Comparison of ENCODE assay signal across 8 cellular contexts in the genomic region with DNA sequence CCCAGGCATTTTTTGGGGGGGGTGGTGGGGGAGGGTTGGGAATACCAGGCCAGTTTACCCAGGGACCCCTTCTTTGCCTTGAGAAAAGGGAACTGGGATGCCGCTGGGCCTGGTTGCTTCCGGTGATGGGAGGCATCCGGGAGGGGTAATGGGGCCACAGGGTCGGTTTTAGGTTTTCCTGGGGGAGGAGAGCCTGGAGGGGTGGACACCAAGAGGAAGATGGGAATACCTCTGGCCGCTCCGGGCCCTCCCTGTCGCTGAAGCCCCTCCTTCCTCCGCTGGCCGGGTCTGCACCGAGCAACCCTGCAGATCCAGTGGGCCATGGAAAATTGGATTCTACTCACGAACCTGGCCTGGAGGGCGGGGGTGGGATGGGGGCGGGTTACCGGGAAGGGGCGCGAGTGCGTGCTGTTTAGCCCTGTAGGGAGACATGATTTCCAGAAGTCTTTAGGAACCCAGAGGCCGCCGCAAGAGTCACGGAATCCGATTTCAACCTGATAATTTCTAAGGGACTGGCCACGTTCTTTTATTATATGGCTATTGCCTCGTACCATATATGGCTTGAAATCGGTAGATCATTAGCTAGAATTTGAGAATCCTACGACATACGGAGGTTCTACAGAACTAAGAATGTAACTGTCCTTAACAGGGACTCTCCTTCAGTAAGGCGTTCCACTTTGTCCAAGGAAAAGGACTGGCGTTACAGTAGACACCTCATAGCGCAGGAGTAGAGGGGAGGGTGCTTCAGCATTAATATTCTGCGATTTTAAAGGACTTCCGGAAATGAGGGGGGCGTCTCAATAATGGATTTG. TPM values are rescaled to one million over a fixed set of nuclear protein-coding genes. Genes with fewer than 3 reads are reported as not detected.
A peak's percentile ranks its signal among the peaks of the same experiment; 100 is the strongest.
DNase-seq lines count a peak whose midpoint lies in the region; ATAC-seq and TF ChIP-seq lines count a peak whose summit lies in the region.

No MANE protein-coding gene starts in this region.

- H3K36me3 Mint-ChIP-seq in brain, result peaks cover 30% of the 10 kb centered on the region

- peak in 11 of 14 donors; percentile 20 to 76 (median 39) for DNase-seq in C1 segment of cervical spinal cord (lab: John Stamatoyannopoulos, UW)
- DNase-seq in NT2/D1 (ENCODE audit: low read depth, low spot score), result no peak
- no peak for DNase-seq in sciatic nerve (ENCODE audit: low spot score)
- DNase-seq in NCI-H1694 (lab: John Stamatoyannopoulos, UW), result no peak
- DNase-seq in NCI-H2171 treated with DMSO at 0.1 percent for 48 hours (lab: John Stamatoyannopoulos, UW), result no peak

- ATAC-seq in GM21825 (IDR thresholded peaks at IDR 0.05; ENCODE audit: unreplicated experiment), result peak; percentile 9
- ATAC-seq in sciatic nerve, result peak; percentile 36

- H3K4me3 ChIP-seq in NT2/D1 (ENCODE audit: insufficient read length, low read depth) (peak overlapping the region; percentile 96), iPS-18c (ENCODE audit: insufficient read depth, low read depth, low read length) (peak overlapping the region; percentile 74)

- H3K9me3 Mint-ChIP-seq in brain, result no peaks in the 10 kb centered on the region

- peaks cover 49% of the 10 kb centered on the region for H3K36me3 ChIP-seq in NT2/D1 (ENCODE audit: insufficient read depth, insufficient read length, low read length)

- TF ChIP-seq CTCF in brain (conservative IDR thresholded peaks at IDR 0.05), result no peak

- H3K27me3 ChIP-seq in NT2/D1 (ENCODE audit: insufficient read depth, insufficient read length), result no peaks in the 10 kb centered on the region

- peak overlapping the region; percentile 41 to 94 (median 92) for H3K27ac Mint-ChIP-seq in brain

- peaks cover 5% of the 10 kb centered on the region for H3K4me1 ChIP-seq in NT2/D1 (ENCODE audit: insufficient read depth, insufficient read length)

- H3K9ac ChIP-seq in NT2/D1 (ENCODE audit: insufficient read length, low read depth), result peak overlapping the region; percentile 92

- no peaks in the 10 kb centered on the region for H3K9me3 ChIP-seq in NT2/D1 (ENCODE audit: insufficient read depth, low read length)
- H3K9me3 ChIP-seq in iPS-18c (ENCODE audit: control insufficient read depth, insufficient read depth, low read length), result no peaks in the 10 kb centered on the region

- peaks cover 52% of the 10 kb centered on the region for H3K4me1 Mint-ChIP-seq in brain

- intact Hi-C loops in sciatic nerve (cut with DNase I), result no loop called here

- H3K27me3 Mint-ChIP-seq in brain, result peaks cover 7% of the 10 kb centered on the region

- peak overlapping the region; percentile 91 to 96 (median 94) for H3K4me3 Mint-ChIP-seq in brain

RNA-seq across cellular contexts. Expression of gene AKIRIN1, which starts 0.8 kb away (rescaled TPM):
- polyA plus RNA-seq in brain (ENCODE audit: insufficient read depth, low read depth, low replicate concordance), result 33.0 TPM
- total RNA-seq in sciatic nerve, result 44.2 TPM

RNA-seq across cellular contexts. Expression of gene NDUFS5, which starts 34.3 kb away (rescaled TPM):
- polyA plus RNA-seq in brain (ENCODE audit: insufficient read depth, low read depth, low replicate concordance), result 540 TPM
- total RNA-seq in sciatic nerve, result 149 TPM

RNA-seq across cellular contexts. Expression of gene RHBDL2, which starts 50.2 kb away (rescaled TPM):
- 2.6 TPM for polyA plus RNA-seq in brain (ENCODE audit: insufficient read depth, low read depth, low replicate concordance)
- 0.22 TPM for total RNA-seq in sciatic nerve

Comparison
In these comparisons a context has a peak if more than half of its experiments do, and no peak if none do; other contexts are left out.
1. DNase-seq: peak in C1 segment of cervical spinal cord (11 of 14); none in NT2/D1 (single experiment), sciatic nerve (single experiment), NCI-H1694 (single experiment) and NCI-H2171 treated with DMSO at 0.1 percent for 48 hours (single experiment).